Comparison of ENCODE assay signal across 14 cellular contexts in the genomic region with DNA sequence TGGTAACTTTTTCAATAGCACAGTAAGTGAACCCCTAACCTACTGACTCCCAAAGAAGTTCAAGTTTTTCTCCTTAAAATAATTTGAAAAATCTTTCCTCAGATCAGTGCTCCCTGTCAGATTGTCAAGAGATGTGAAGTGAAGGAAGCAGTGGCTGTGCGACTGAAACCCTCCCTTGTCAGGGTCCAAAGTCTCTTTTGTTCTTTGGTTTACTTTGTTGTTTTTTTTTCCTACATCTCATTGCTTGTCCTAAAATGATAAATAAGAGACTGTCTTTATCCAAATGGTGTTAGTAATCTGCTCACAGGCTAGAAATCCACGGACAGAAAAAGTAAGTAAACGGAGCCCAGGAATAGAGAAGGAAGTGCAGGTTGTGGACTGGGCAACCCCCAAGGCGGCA. TPM values are rescaled to one million over a fixed set of nuclear protein-coding genes. Genes with fewer than 3 reads are reported as not detected.
"Had no signal": no experiment of that assay in that cellular context is flagged by ENCODE, and none has a peak within 500 bp of the region (broad histone marks: within the 10 kb centered on the region; RNA-seq: fewer than 3 reads in every experiment).

No MANE protein-coding gene starts in this region.

- ATAC-seq: activated naive CD8-positive, alpha-beta T cell treated with anti-CD3 and anti-CD28 coated beads, Interleukin-2, amount 50 U/mL, for 24 hours; heart left ventricle; left cardiac atrium; upper lobe of right lung had no signal

- H3K4me3 ChIP-seq: cardiac muscle cell, heart left ventricle, SJSA1, suprapubic skin, upper lobe of right lung had no signal

- H3K27ac Mint-ChIP-seq: activated CD4-positive, alpha-beta memory T cell treated with anti-CD3 and anti-CD28 coated beads, Interleukin-2, amount 10 ng/mL, durations not matched to agents 7 days and 5 days; activated naive CD8-positive, alpha-beta T cell treated with anti-CD3 and anti-CD28 coated beads, Interleukin-2, amount 50 U/mL, for 24 hours had no signal

- H3K27ac ChIP-seq: cardiac muscle cell, heart left ventricle, SJSA1, suprapubic skin, upper lobe of right lung had no signal

- DNase-seq: activated CD4-positive, alpha-beta memory T cell treated with anti-CD3 and anti-CD28 coated beads, Interleukin-2, amount 10 ng/mL, durations not matched to agents 7 days and 5 days; activated naive CD8-positive, alpha-beta T cell treated with anti-CD3 and anti-CD28 coated beads, Interleukin-2, amount 50 U/mL, for 24 hours; heart left ventricle; left cardiac atrium; nucleus accumbens; stimulated activated naive CD4-positive, alpha-beta T cell treated with Interleukin-2 at 50 U/mL for 16 hours; SW 1271; upper lobe of right lung had no signal

- H3K4me1 ChIP-seq: SJSA1, suprapubic skin, upper lobe of right lung had no signal

- H3K4me3 Mint-ChIP-seq: activated CD4-positive, alpha-beta memory T cell treated with anti-CD3 and anti-CD28 coated beads, Interleukin-2, amount 10 ng/mL, durations not matched to agents 7 days and 5 days had no signal

- H3K9me3 Mint-ChIP-seq: activated CD4-positive, alpha-beta memory T cell treated with anti-CD3 and anti-CD28 coated beads, Interleukin-2, amount 10 ng/mL, durations not matched to agents 7 days and 5 days had no signal

- FAIRE-seq: frontal cortex had no signal

- H3K9me3 ChIP-seq: heart left ventricle, SJSA1, suprapubic skin, upper lobe of right lung had no signal

RNA-seq across cellular contexts. Expression of a gene that starts 1.0 kb away (rescaled TPM):
- total RNA-seq: activated CD4-positive, alpha-beta memory T cell treated with anti-CD3 and anti-CD28 coated beads, Interleukin-2, amount 10 ng/mL, durations not matched to agents 7 days and 5 days; fibroblast of lung; heart left ventricle; left cardiac atrium; posterior vena cava; SJSA1; suprapubic skin; upper lobe of right lung had no signal
- polyA plus RNA-seq: heart left ventricle had no signal

RNA-seq across cellular contexts. Expression of a gene that starts 22.0 kb away (rescaled TPM):
- total RNA-seq: activated CD4-positive, alpha-beta memory T cell treated with anti-CD3 and anti-CD28 coated beads, Interleukin-2, amount 10 ng/mL, durations not matched to agents 7 days and 5 days; cardiac muscle cell; fibroblast of lung; frontal cortex; heart left ventricle; left cardiac atrium; posterior vena cava; SJSA1; suprapubic skin; upper lobe of right lung had no signal
- polyA plus RNA-seq: cardiac muscle cell, fibroblast of lung, heart left ventricle had no signal
